ENCODE assay signal across 17 cellular contexts in the genomic region with DNA sequence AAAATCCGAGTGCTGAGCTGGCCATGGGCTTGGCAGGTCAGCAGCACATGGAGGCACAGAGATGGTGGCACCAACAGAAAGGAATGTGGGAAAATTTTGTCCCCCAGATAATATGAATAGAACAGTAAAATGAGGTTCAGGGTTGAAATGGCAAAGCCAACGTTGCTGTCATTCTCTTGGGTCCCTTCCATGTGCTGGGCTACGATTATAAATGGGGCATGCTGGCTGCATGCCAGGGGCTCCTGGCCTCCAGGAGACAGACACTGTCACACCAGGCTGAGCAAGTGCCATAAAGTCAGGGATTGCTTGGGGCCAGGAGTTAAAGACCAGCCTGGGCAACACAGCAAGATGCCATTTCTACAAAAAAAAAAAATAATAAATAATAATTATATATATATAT.
DNase-seq lines count a peak whose midpoint lies in the region; ATAC-seq, FAIRE-seq and TF ChIP-seq lines count a peak whose summit lies in the region.
"Had no signal": no experiment of that assay in that cellular context is flagged by ENCODE, and none has a peak within 500 bp of the region (broad histone marks: within the 10 kb centered on the region; RNA-seq: fewer than 3 reads in every experiment).

No MANE protein-coding gene starts in this region.

- H3K4me1 Mint-ChIP-seq in activated CD4-positive, alpha-beta T cell treated with anti-CD3 and anti-CD28 coated beads for 36 hours, result peaks cover 46% of the 10 kb centered on the region
- H3K4me1 Mint-ChIP-seq in stimulated activated naive B cell treated with anti-CD40 and anti-IgM and Interleukin-4, amounts not matched to agents 10 μg/mL and 1 μg/mL and 100 μg/mL, for 72 hours, result peaks cover 47 to 82% of the 10 kb centered on the region in 2 donors
- H3K4me1 Mint-ChIP-seq in CD4-positive, alpha-beta T cell (ENCODE audit: low read depth), result peaks cover 7% of the 10 kb centered on the region
- H3K4me1 Mint-ChIP-seq: endodermal cell, immature natural killer cell had no signal

- no peak for TF ChIP-seq CTCF in coronary artery (IDR thresholded peaks at IDR 0.05)
- TF ChIP-seq CTCF in CD4-positive, alpha-beta T cell (IDR thresholded peaks at IDR 0.05), result no peak

- no peak for FAIRE-seq in GM12891 (lab: Jason Lieb, UNC)
- FAIRE-seq: frontal cortex had no signal

- POLR2A ChIA-PET in activated CD4-positive, alpha-beta T cell treated with anti-CD3 and anti-CD28 coated beads for 36 hours (lab: Charles Lee), result no interaction called here
- POLR2A ChIA-PET in CD4-positive, alpha-beta T cell (lab: Charles Lee), result no interaction called here

- no peaks in the 10 kb centered on the region for H3K27me3 Mint-ChIP-seq in activated CD4-positive, alpha-beta T cell treated with anti-CD3 and anti-CD28 coated beads for 36 hours
- no peaks in the 10 kb centered on the region for H3K27me3 Mint-ChIP-seq in stimulated activated naive B cell treated with anti-CD40 and anti-IgM and Interleukin-4, amounts not matched to agents 10 μg/mL and 1 μg/mL and 100 μg/mL, for 72 hours
- H3K27me3 Mint-ChIP-seq in CD4-positive, alpha-beta T cell, result no peaks in the 10 kb centered on the region

- no peak for DNase-seq in activated CD4-positive, alpha-beta T cell treated with anti-CD3 and anti-CD28 coated beads for 36 hours
- DNase-seq in activated CD4-positive, alpha-beta T cell treated with anti-CD3 and anti-CD28 coated beads, Interleukin-2, amount 50 U/mL, for 1 hour, result no peak
- DNase-seq in NCI-H1105 treated with DMSO at 0.1 percent for 48 hours (lab: John Stamatoyannopoulos, UW) (peak; percentile 8), coronary artery (ENCODE audit: low spot score) (no peak), activated gamma-delta T cell treated with Interleukin-2 at 50 U/mL for 16 hours (no peak), GM12891 (ENCODE audit: insufficient read length, low spot score) (no peak)
- DNase-seq in stimulated activated naive B cell treated with anti-CD40 and anti-IgM and Interleukin-4, amounts not matched to agents 10 μg/mL and 1 μg/mL and 100 μg/mL, for 72 hours, result no peak
- no peak for DNase-seq in CD4-positive, alpha-beta T cell
- DNase-seq: activated naive CD4-positive, alpha-beta T cell treated with Interleukin-2 at 50 U/mL for 16 hours; DMS53; endodermal cell; immature natural killer cell; NCI-H510A; T-helper 2 cell had no signal

- peak overlapping the region; percentile 37 for H3K27ac Mint-ChIP-seq in activated CD4-positive, alpha-beta T cell treated with anti-CD3 and anti-CD28 coated beads for 36 hours
- H3K27ac Mint-ChIP-seq in stimulated activated naive B cell treated with anti-CD40 and anti-IgM and Interleukin-4, amounts not matched to agents 10 μg/mL and 1 μg/mL and 100 μg/mL, for 72 hours, result peak overlapping the region; percentile 70
- H3K27ac Mint-ChIP-seq in CD4-positive, alpha-beta T cell, result no peak overlapping the region
- H3K27ac Mint-ChIP-seq: endodermal cell, immature natural killer cell had no signal

- CTCF ChIA-PET in activated CD4-positive, alpha-beta T cell treated with anti-CD3 and anti-CD28 coated beads for 36 hours (lab: Charles Lee), result interaction anchor here (1.3 to 2.0 kb wide), 5 partner anchors 32 to 564 kb away, joined by 3 to 5 read pairs (median 4); no protein-coding TSS in a partner anchor
- CTCF ChIA-PET in CD4-positive, alpha-beta T cell (lab: Charles Lee), result no interaction called here

- no peak overlapping the region for H3K4me3 ChIP-seq in coronary artery
- H3K4me3 ChIP-seq: ovary, suprapubic skin had no signal

- H3K27ac ChIP-seq in coronary artery, result peak overlapping the region; percentile 76 to 81
- no peak overlapping the region for H3K27ac ChIP-seq in CD4-positive, alpha-beta T cell (ENCODE audit: low read depth, low read length)
- H3K27ac ChIP-seq: ovary, suprapubic skin had no signal

- H3K27me3 ChIP-seq in CD4-positive, alpha-beta T cell (ENCODE audit: control insufficient read depth, insufficient read depth, low read length), result no peaks in the 10 kb centered on the region
- H3K27me3 ChIP-seq: ovary, suprapubic skin had no signal

- no peaks in the 10 kb centered on the region for H3K9me3 Mint-ChIP-seq in activated CD4-positive, alpha-beta T cell treated with anti-CD3 and anti-CD28 coated beads for 36 hours (ENCODE audit: low read depth)
- H3K9me3 Mint-ChIP-seq in stimulated activated naive B cell treated with anti-CD40 and anti-IgM and Interleukin-4, amounts not matched to agents 10 μg/mL and 1 μg/mL and 100 μg/mL, for 72 hours, result peaks cover 0 to 4% of the 10 kb centered on the region in 2 donors
- H3K9me3 Mint-ChIP-seq in CD4-positive, alpha-beta T cell, result no peaks in the 10 kb centered on the region
- H3K9me3 Mint-ChIP-seq: endodermal cell, immature natural killer cell had no signal

- no peaks in the 10 kb centered on the region for H3K36me3 Mint-ChIP-seq in activated CD4-positive, alpha-beta T cell treated with anti-CD3 and anti-CD28 coated beads for 36 hours (ENCODE audit: low read depth)
- H3K36me3 Mint-ChIP-seq in stimulated activated naive B cell treated with anti-CD40 and anti-IgM and Interleukin-4, amounts not matched to agents 10 μg/mL and 1 μg/mL and 100 μg/mL, for 72 hours, result peaks cover 0 to 4% of the 10 kb centered on the region in 2 donors
- H3K36me3 Mint-ChIP-seq in CD4-positive, alpha-beta T cell (ENCODE audit: low read depth), result no peaks in the 10 kb centered on the region
- H3K36me3 Mint-ChIP-seq: immature natural killer cell had no signal

- intact Hi-C loops in activated CD4-positive, alpha-beta T cell treated with anti-CD3 and anti-CD28 coated beads for 36 hours (cut with DNase I, micrococcal nuclease), result no loop called here
- intact Hi-C loops in CD4-positive, alpha-beta T cell (cut with DNase I, micrococcal nuclease), result loop anchor here in 1 of 2 experiments (5.0 kb wide), 1 partner anchor 144 kb away; no protein-coding TSS in a partner anchor

- H3K4me3 Mint-ChIP-seq in activated CD4-positive, alpha-beta T cell treated with anti-CD3 and anti-CD28 coated beads for 36 hours, result no peak overlapping the region
- no peak overlapping the region for H3K4me3 Mint-ChIP-seq in stimulated activated naive B cell treated with anti-CD40 and anti-IgM and Interleukin-4, amounts not matched to agents 10 μg/mL and 1 μg/mL and 100 μg/mL, for 72 hours
- no peak overlapping the region for H3K4me3 Mint-ChIP-seq in CD4-positive, alpha-beta T cell
- H3K4me3 Mint-ChIP-seq: endodermal cell, immature natural killer cell had no signal

- no peak for TF ChIP-seq POLR2A in GM12891 (IDR thresholded peaks at IDR 0.05; ENCODE audit: low read depth, low read length)

- no peaks in the 10 kb centered on the region for H3K9me3 ChIP-seq in CD4-positive, alpha-beta T cell (ENCODE audit: control insufficient read depth, low read length)
- H3K9me3 ChIP-seq: ovary, suprapubic skin had no signal

- no peak for ATAC-seq in activated CD4-positive, alpha-beta T cell treated with anti-CD3 and anti-CD28 coated beads for 36 hours
- no peak for ATAC-seq in stimulated activated naive B cell treated with anti-CD40 and anti-IgM and Interleukin-4, amounts not matched to agents 10 μg/mL and 1 μg/mL and 100 μg/mL, for 72 hours (replicated peaks)
- ATAC-seq in CD4-positive, alpha-beta T cell (ENCODE audit: poor library complexity), result no peak

TF ChIP-seq in GM12891, 5 proteins besides CTCF, POLR2A, EP300 and RAD21:
- TF ChIP-seq TAF1 (IDR thresholded peaks at IDR 0.05; ENCODE audit: low read depth, low read length) (no peak), PAX5 (IDR thresholded peaks at IDR 0.05; ENCODE audit: insufficient read depth, low read length, severe bottlenecking) (no peak), POU2F2 (IDR thresholded peaks at IDR 0.05; ENCODE audit: low read depth, low read length) (no peak), POLR2AphosphoS5 (IDR thresholded peaks at IDR 0.05; ENCODE audit: low read depth, low read length) (no peak), SPI1 (IDR thresholded peaks at IDR 0.05; ENCODE audit: low read depth, low read length) (no peak)
